ENCODE assay signal across 8 cellular contexts in genomic region chr12:53500119-53500775, GRCh38. TPM values are rescaled to one million over a fixed set of nuclear protein-coding genes. Genes with fewer than 3 reads are reported as not detected.
A peak's percentile ranks its signal among the peaks of the same experiment; 100 is the strongest.
DNase-seq lines count a peak whose midpoint lies in the region; ATAC-seq and TF ChIP-seq lines count a peak whose summit lies in the region.

No MANE protein-coding gene starts in this region.

- WGBS in right cardiac atrium = 1% methylated on average over 18 of the region's 18 CpGs

- no peak for DNase-seq in CD8-positive, alpha-beta memory T cell
- no peak for DNase-seq in Jurkat, Clone E6-1 (ENCODE audit: low read depth, low spot score)
- no peak for DNase-seq in activated naive CD8-positive, alpha-beta T cell treated with anti-CD3 and anti-CD28 coated beads for 36 hours
- DNase-seq in right cardiac atrium (peak; percentile 75 to 83 (median 77)), gastrocnemius medialis (peak; percentile 55 to 67), DMS114 treated with DMSO at 0.1 percent for 48 hours (lab: John Stamatoyannopoulos, UW; ENCODE audit: unreplicated experiment) (no peak)
- no peak for DNase-seq in activated CD4-positive, alpha-beta T cell treated with anti-CD3 and anti-CD28 coated beads, Interleukin-2, amount 50 U/mL, for 1 hour

- H3K4me3 ChIP-seq in CD8-positive, alpha-beta memory T cell (ENCODE audit: low read length) = peak overlapping the region; percentile 63
- peak overlapping the region; percentile 100 for H3K4me3 ChIP-seq in Jurkat, Clone E6-1 (ENCODE audit: low read length)
- H3K4me3 ChIP-seq in right cardiac atrium (ENCODE audit: low read length) (peak overlapping the region; percentile 78), gastrocnemius medialis (peak overlapping the region; percentile 73 to 84 (median 82))

- no peak for TF ChIP-seq CTCF in gastrocnemius medialis (IDR thresholded peaks at IDR 0.05 in 4 of 5, conservative IDR thresholded peaks at IDR 0.05 in 1 of 5)

- in situ Hi-C loops in gastrocnemius medialis (cut with MboI; ENCODE audit: low sequenced_read_pairs in 4 of 4) = loop anchor here in 2 of 4 donors (10.0 kb wide), 2 partner anchors 55 to 175 kb away; partner anchors contain the start of genes AAAS (in 1 of the 2) and PRR13 (in 1 of the 2)

- no peaks in the 10 kb centered on the region for H3K36me3 ChIP-seq in CD8-positive, alpha-beta memory T cell (ENCODE audit: insufficient read depth, low read length)
- no peaks in the 10 kb centered on the region for H3K36me3 ChIP-seq in gastrocnemius medialis

- intact Hi-C loops in right cardiac atrium (cut with DNase I) = loop anchor here (10.0 kb wide), 2 partner anchors 45 to 175 kb away; partner anchors contain the start of genes AAAS (in 3 of the 4) and PCBP2 (in 1 of the 4)
- intact Hi-C loops in gastrocnemius medialis (cut with DNase I; ENCODE audit: low total_unique reads) = loop anchor here (1.0 to 5.0 kb wide), 4 partner anchors 59 to 283 kb away; partner anchors contain the start of genes PRR13 and SP1

- H3K27ac Mint-ChIP-seq in CD8-positive, alpha-beta memory T cell = peak overlapping the region; percentile 91 to 100 (median 96)
- H3K27ac Mint-ChIP-seq in activated naive CD8-positive, alpha-beta T cell treated with anti-CD3 and anti-CD28 coated beads for 36 hours = peak overlapping the region; percentile 93

- H3K27me3 Mint-ChIP-seq in CD8-positive, alpha-beta memory T cell = no peaks in the 10 kb centered on the region
- no peaks in the 10 kb centered on the region for H3K27me3 Mint-ChIP-seq in activated naive CD8-positive, alpha-beta T cell treated with anti-CD3 and anti-CD28 coated beads for 36 hours

- no peaks in the 10 kb centered on the region for H3K9me3 ChIP-seq in CD8-positive, alpha-beta memory T cell (ENCODE audit: low read length)
- H3K9me3 ChIP-seq in right cardiac atrium (ENCODE audit: control insufficient read depth, low read length) (no peaks in the 10 kb centered on the region), gastrocnemius medialis (no peaks in the 10 kb centered on the region)

- H3K27ac ChIP-seq in CD8-positive, alpha-beta memory T cell (ENCODE audit: low read depth, low read length) = peak overlapping the region; percentile 94
- H3K27ac ChIP-seq in right cardiac atrium (ENCODE audit: low read length) = peak overlapping the region; percentile 100
- peak overlapping the region; percentile 90 to 97 (median 92) for H3K27ac ChIP-seq in gastrocnemius medialis

- peaks cover 0 to 25% (median 1%) of the 10 kb centered on the region in 3 donors for H3K36me3 Mint-ChIP-seq in CD8-positive, alpha-beta memory T cell
- H3K36me3 Mint-ChIP-seq in activated naive CD8-positive, alpha-beta T cell treated with anti-CD3 and anti-CD28 coated beads for 36 hours = no peaks in the 10 kb centered on the region

- TF ChIP-seq POLR2A in gastrocnemius medialis (IDR thresholded peaks at IDR 0.05) = peak; percentile 86 to 93

- peak; percentile 2 to 14 for ATAC-seq in right cardiac atrium
- peak; percentile 14 for ATAC-seq in gastrocnemius medialis
- ATAC-seq in HG03342 (IDR thresholded peaks at IDR 0.05; ENCODE audit: unreplicated experiment) = no peak

- H3K4me3 Mint-ChIP-seq in CD8-positive, alpha-beta memory T cell = peak overlapping the region; percentile 78 to 96 (median 91)
- H3K4me3 Mint-ChIP-seq in activated naive CD8-positive, alpha-beta T cell treated with anti-CD3 and anti-CD28 coated beads for 36 hours = peak overlapping the region; percentile 88

- H3K27me3 ChIP-seq in CD8-positive, alpha-beta memory T cell (ENCODE audit: insufficient read depth, low read length, poor library complexity, severe bottlenecking) = no peaks in the 10 kb centered on the region
- H3K27me3 ChIP-seq in right cardiac atrium (ENCODE audit: control insufficient read depth, insufficient read depth) (no peaks in the 10 kb centered on the region), gastrocnemius medialis (no peaks in the 10 kb centered on the region)

- CTCF ChIA-PET in CD8-positive, alpha-beta memory T cell (lab: Charles Lee) = interaction anchor here (1.0 to 2.8 kb wide), 13 partner anchors 8 to 233 kb away, joined by 3 to 12 read pairs (median 6); partner anchors contain the start of genes AAAS, ESPL1 and MYG1

- POLR2A ChIA-PET in CD8-positive, alpha-beta memory T cell (lab: Charles Lee) = interaction anchor here (0.7 to 2.0 kb wide), 23 partner anchors 9 to 998 kb away, joined by 3 to 31 read pairs (median 5); partner anchors contain the start of genes AAAS, CSAD, EIF4B and HNRNPA1

- peaks cover 31% of the 10 kb centered on the region for H3K4me1 ChIP-seq in CD8-positive, alpha-beta memory T cell (ENCODE audit: insufficient read depth, low read length)
- H3K4me1 ChIP-seq in right cardiac atrium (ENCODE audit: control insufficient read depth, insufficient read depth, low read length) (peaks cover 7% of the 10 kb centered on the region), gastrocnemius medialis (peaks cover 23 to 24% of the 10 kb centered on the region in 2 donors)

- peaks cover 28 to 56% (median 43%) of the 10 kb centered on the region in 3 donors for H3K4me1 Mint-ChIP-seq in CD8-positive, alpha-beta memory T cell
- H3K4me1 Mint-ChIP-seq in activated naive CD8-positive, alpha-beta T cell treated with anti-CD3 and anti-CD28 coated beads for 36 hours = peaks cover 28% of the 10 kb centered on the region

- no peaks in the 10 kb centered on the region for H3K9me3 Mint-ChIP-seq in CD8-positive, alpha-beta memory T cell
- no peaks in the 10 kb centered on the region for H3K9me3 Mint-ChIP-seq in activated naive CD8-positive, alpha-beta T cell treated with anti-CD3 and anti-CD28 coated beads for 36 hours

RNA-seq across cellular contexts. Expression of gene TARBP2, which starts 0.8 kb away (rescaled TPM):
- 10 to 100 TPM; 62.1 to 65.1 TPM for total RNA-seq in CD8-positive, alpha-beta memory T cell
- 26.3 TPM for polyA plus RNA-seq in CD8-positive, alpha-beta memory T cell
- 64.9 TPM for polyA plus RNA-seq in Jurkat, Clone E6-1 (2012; ENCODE audit: insufficient read depth, insufficient read length)
- 10 to 100 TPM; 41.0 to 47.3 TPM for total RNA-seq in activated naive CD8-positive, alpha-beta T cell treated with anti-CD3 and anti-CD28 coated beads for 36 hours
- total RNA-seq in right cardiac atrium (10 to 100 TPM; 12.9 to 13.9 (median 13.4) TPM), gastrocnemius medialis (10 to 100 TPM in 2 of 4 donors, 1 to 10 TPM in 2; 6.8 to 17.4 (median 11.6) TPM)
- 12.8 TPM for polyA plus RNA-seq in right cardiac atrium

RNA-seq across cellular contexts. Expression of gene MAP3K12, which starts 1.0 kb away (rescaled TPM):
- total RNA-seq in CD8-positive, alpha-beta memory T cell = 10 to 100 TPM; 11.9 TPM
- 6.9 TPM for polyA plus RNA-seq in CD8-positive, alpha-beta memory T cell
- polyA plus RNA-seq in Jurkat, Clone E6-1 (2012; ENCODE audit: insufficient read depth, insufficient read length) = 14.3 TPM
- 1 to 10 TPM; 8.4 to 8.7 TPM for total RNA-seq in activated naive CD8-positive, alpha-beta T cell treated with anti-CD3 and anti-CD28 coated beads for 36 hours
- 1 to 10 TPM; 7.7 to 9.6 (median 9.0) TPM for total RNA-seq in right cardiac atrium
- 9.2 TPM for polyA plus RNA-seq in right cardiac atrium
- 1 to 10 TPM; 1.1 to 9.9 (median 3.8) TPM for total RNA-seq in gastrocnemius medialis

RNA-seq across cellular contexts. Expression of gene NPFF, which starts 7.0 kb away (rescaled TPM):
- not detected for total RNA-seq in CD8-positive, alpha-beta memory T cell
- not detected for polyA plus RNA-seq in CD8-positive, alpha-beta memory T cell
- not detected for polyA plus RNA-seq in Jurkat, Clone E6-1 (2012; ENCODE audit: insufficient read depth, insufficient read length)
- not detected for total RNA-seq in activated naive CD8-positive, alpha-beta T cell treated with anti-CD3 and anti-CD28 coated beads for 36 hours
- total RNA-seq in right cardiac atrium = not detected
- not detected for polyA plus RNA-seq in right cardiac atrium
- total RNA-seq in gastrocnemius medialis = not detected

RNA-seq across cellular contexts. Expression of gene PCBP2, which starts 48.3 kb away (rescaled TPM):
- total RNA-seq in CD8-positive, alpha-beta memory T cell = 1,000 to 10,000 TPM in 1 of 2 experiments, 100 to 1,000 TPM in 1; 995 to 1,025 TPM
- 104 TPM for polyA plus RNA-seq in CD8-positive, alpha-beta memory T cell
- polyA plus RNA-seq in Jurkat, Clone E6-1 (2012; ENCODE audit: insufficient read depth, insufficient read length) = 906 TPM
- 1,000 to 10,000 TPM; 1,052 to 1,089 TPM for total RNA-seq in activated naive CD8-positive, alpha-beta T cell treated with anti-CD3 and anti-CD28 coated beads for 36 hours
- total RNA-seq in right cardiac atrium (100 to 1,000 TPM; 575 to 743 (median 588) TPM), gastrocnemius medialis (100 to 1,000 TPM; 113 to 257 (median 191) TPM)
- polyA plus RNA-seq in right cardiac atrium = 349 TPM

RNA-seq across cellular contexts. Expression of gene PRR13, which starts 58.7 kb away (rescaled TPM):
- total RNA-seq in CD8-positive, alpha-beta memory T cell = 100 to 1,000 TPM; 234 to 236 TPM
- polyA plus RNA-seq in CD8-positive, alpha-beta memory T cell = 602 TPM
- polyA plus RNA-seq in Jurkat, Clone E6-1 (2012; ENCODE audit: insufficient read depth, insufficient read length) = 423 TPM
- 100 to 1,000 TPM; 221 to 247 TPM for total RNA-seq in activated naive CD8-positive, alpha-beta T cell treated with anti-CD3 and anti-CD28 coated beads for 36 hours
- total RNA-seq in right cardiac atrium = 10 to 100 TPM; 66.9 to 85.6 (median 82.6) TPM
- 69.1 TPM for polyA plus RNA-seq in right cardiac atrium
- total RNA-seq in gastrocnemius medialis = 10 to 100 TPM; 40.3 to 90.4 (median 74.2) TPM

Comparison
In these comparisons a context has a peak if more than half of its experiments do, and no peak if none do; other contexts are left out.
1. DNase-seq: peak in right cardiac atrium (3 of 3) and gastrocnemius medialis (2 of 2); none in CD8-positive, alpha-beta memory T cell (0 of 5), Jurkat, Clone E6-1 (single experiment), activated naive CD8-positive, alpha-beta T cell treated with anti-CD3 and anti-CD28 coated beads for 36 hours (single experiment), DMS114 treated with DMSO at 0.1 percent for 48 hours (single experiment) and activated CD4-positive, alpha-beta T cell treated with anti-CD3 and anti-CD28 coated beads, Interleukin-2, amount 50 U/mL, for 1 hour (single experiment).
2. Peak in every context shown above with its lines, with median percentiles within 50 percentile points of each other: H3K27ac ChIP-seq and H3K4me3 ChIP-seq.